12 cellular contexts compared by ENCODE assay signal in the genomic region with DNA sequence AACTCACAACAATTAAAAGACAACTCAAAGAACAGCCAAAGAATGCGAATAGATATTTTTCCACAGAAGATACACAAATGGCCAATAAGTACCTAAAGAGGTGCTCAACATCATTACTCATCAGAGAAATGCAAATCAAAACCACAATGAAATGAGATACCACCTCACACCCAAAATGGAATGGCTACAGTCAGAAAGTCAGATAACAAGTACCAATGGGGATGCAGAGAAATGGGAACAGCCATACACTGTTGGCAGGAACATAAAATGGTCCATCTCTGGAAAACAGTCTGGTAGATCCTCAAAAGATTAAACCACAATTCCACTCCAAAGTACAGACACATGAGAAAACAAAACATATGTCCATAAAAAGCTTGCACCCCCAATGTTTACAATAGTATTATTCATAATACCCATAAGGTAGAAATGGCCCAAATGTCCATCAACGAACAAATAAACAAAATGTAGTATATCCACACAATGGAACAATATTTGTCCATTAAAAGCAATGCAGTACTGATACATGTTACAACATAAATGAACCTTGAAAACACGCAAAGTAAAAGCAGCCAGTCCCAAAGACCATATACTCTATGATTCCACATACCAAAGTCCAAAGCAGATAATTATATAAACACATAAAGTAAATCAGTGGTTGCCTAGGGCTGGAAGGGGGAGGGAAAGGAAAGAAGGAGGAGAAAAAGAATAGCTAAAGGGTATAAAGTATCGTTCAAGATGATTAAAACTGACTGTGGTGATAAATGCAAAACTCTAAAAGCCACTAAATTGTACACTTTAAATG. TPM values are rescaled to one million over a fixed set of nuclear protein-coding genes. Genes with fewer than 3 reads are reported as not detected.
A peak's percentile ranks its signal among the peaks of the same experiment; 100 is the strongest.
DNase-seq lines count a peak whose midpoint lies in the region; ATAC-seq, FAIRE-seq and TF ChIP-seq lines count a peak whose summit lies in the region.
"Had no signal": no experiment of that assay in that cellular context is flagged by ENCODE, and none has a peak within 500 bp of the region (broad histone marks: within the 10 kb centered on the region; RNA-seq: fewer than 3 reads in every experiment).

No MANE protein-coding gene starts in this region.

- no peak overlapping the region for H3K4me3 ChIP-seq in HepG2 (replicated peaks in 1 of 3; ENCODE audit: insufficient read depth in 1 of 3, low read depth in 2 of 3, low read length in 3 of 3)

- DNase-seq in GM12891 (ENCODE audit: insufficient read length, low spot score) (no peak), GM19239 (ENCODE audit: insufficient read length, low spot score) (no peak), activated B cell treated with CpG ODN at 0.5 μM for 24 hours (no peak), HepG2 (ENCODE audit: low spot score) (peak; percentile 55), HTR-8/SVneo (ENCODE audit: insufficient read length, low spot score) (no peak), NCI-H2196 (lab: John Stamatoyannopoulos, UW; ENCODE audit: unreplicated experiment) (no peak)
- DNase-seq: COR-L47, left ventricle myocardium superior, MV-4-11 had no signal

- no peaks in the 10 kb centered on the region for H3K27me3 ChIP-seq in HepG2 (ENCODE audit: control insufficient read depth in 1 of 2, insufficient read depth in 2 of 2, low read length in 2 of 2)

- H3K9me3 ChIP-seq in HepG2 (ENCODE audit: low read length): no peaks in the 10 kb centered on the region

- intact Hi-C loops in activated B cell treated with CpG ODN at 0.5 μM for 24 hours (cut with micrococcal nuclease) (loop anchor here (1.0 kb wide), 1 partner anchor 8 kb away; no protein-coding TSS in a partner anchor), HepG2 (cut with micrococcal nuclease; ENCODE audit: unreplicated experiment) (no loop called here)

- in situ Hi-C loops in HepG2 (cut with HindIII; ENCODE audit: extremely low pct_ligation_motif_present, low pct_unique_long_range_greater_than_20kb): no loop called here

- BruUV-seq in HepG2 (replicated peaks; lab: Mats Ljungman, UMichigan): no TSS peak

- peaks cover 73% of the 10 kb centered on the region for H3K79me2 ChIP-seq in HepG2 (ENCODE audit: insufficient read depth, low read length)

- TF ChIP-seq EP300 in HepG2 (IDR thresholded peaks at IDR 0.05; ENCODE audit: low read depth in 2 of 2, low read length in 2 of 2) (no peak), HepG2 (CRISPR knock-in tag; IDR thresholded peaks at IDR 0.05; ENCODE audit: borderline replicate concordance) (no peak)

- CTCF ChIA-PET in activated B cell treated with CpG ODN at 0.5 μM for 24 hours (lab: Charles Lee) (interaction anchor here (1.0 kb wide), 2 partner anchors 10 to 18 kb away, joined by 3 to 4 read pairs; no protein-coding TSS in a partner anchor), HepG2 (lab: Yijun Ruan, JAX; ENCODE audit: low intra/inter-chr PET ratio, low total read pairs) (no interaction called here)

- peaks cover 79% of the 10 kb centered on the region for H3K4me1 Mint-ChIP-seq in activated B cell treated with CpG ODN at 0.5 μM for 24 hours

- H3K27me3 Mint-ChIP-seq in activated B cell treated with CpG ODN at 0.5 μM for 24 hours: no peaks in the 10 kb centered on the region

- WGBS in HepG2 (ENCODE audit: low lambda C conversion rate): 54% methylated on average over 4 of the region's 4 CpGs

- no peak for TF ChIP-seq POLR2A in GM12891 (IDR thresholded peaks at IDR 0.05; ENCODE audit: low read depth, low read length)
- TF ChIP-seq POLR2A in HepG2 (IDR thresholded peaks at IDR 0.05; ENCODE audit: insufficient read depth in 1 of 2, low read depth in 2 of 2, low read length in 2 of 2): no peak

- H3K36me3 ChIP-seq in HepG2 (replicated peaks in 1 of 2; ENCODE audit: control insufficient read depth in 1 of 2, insufficient read depth in 2 of 2, low read length in 2 of 2): no peaks in the 10 kb centered on the region

- peak overlapping the region; percentile 5; the same call in 1 of the 2 replicates for H3K4me2 ChIP-seq in HepG2 (ENCODE audit: low read depth, low read length)

- peak overlapping the region; percentile 36 for H3K27ac ChIP-seq in HepG2 (ENCODE audit: extremely low read length, insufficient read depth, low read length)
- H3K27ac ChIP-seq: HL-60 had no signal

- peaks cover 31% of the 10 kb centered on the region for H3K36me3 Mint-ChIP-seq in activated B cell treated with CpG ODN at 0.5 μM for 24 hours (ENCODE audit: low read depth)

- no peak for TF ChIP-seq RAD21 in HepG2 (CRISPR knock-in tag; IDR thresholded peaks at IDR 0.05)

- peaks cover 15% of the 10 kb centered on the region for H3K4me1 ChIP-seq in HepG2 (ENCODE audit: insufficient read depth, low read length)

- peak; percentile 88 for FAIRE-seq in GM12891 (lab: Jason Lieb, UNC)
- FAIRE-seq in GM19239 (lab: Jason Lieb, UNC): peak; percentile 53
- FAIRE-seq in HepG2 (lab: Jason Lieb, UNC): no peak
- FAIRE-seq in HTR-8/SVneo (lab: Jason Lieb, UNC): no peak

- no peak overlapping the region for H2AFZ ChIP-seq in HepG2 (ENCODE audit: low read length)

- H3K27ac Mint-ChIP-seq in activated B cell treated with CpG ODN at 0.5 μM for 24 hours: peak overlapping the region; percentile 79

- POLR2A ChIA-PET in activated B cell treated with CpG ODN at 0.5 μM for 24 hours (lab: Charles Lee): interaction anchor here (0.6 to 2.2 kb wide), 3 partner anchors 18 to 90 kb away, joined by 3 to 9 read pairs (median 5); no protein-coding TSS in a partner anchor
- POLR2A ChIA-PET in HepG2 (lab: Yijun Ruan, JAX): no interaction called here

- H4K20me1 ChIP-seq in HepG2 (ENCODE audit: insufficient read depth, low read length): no peaks in the 10 kb centered on the region

- no peak for TF ChIP-seq CTCF in activated B cell treated with CpG ODN at 0.5 μM for 24 hours (IDR thresholded peaks at IDR 0.05)
- TF ChIP-seq CTCF in HepG2 (CRISPR knock-in tag; IDR thresholded peaks at IDR 0.05): no peak

- H3K4me3 Mint-ChIP-seq in activated B cell treated with CpG ODN at 0.5 μM for 24 hours: peak overlapping the region; percentile 39

- no peak overlapping the region for H3K9ac ChIP-seq in HepG2 (ENCODE audit: insufficient read depth, low read depth, low read length)

- ATAC-seq in activated B cell treated with CpG ODN at 0.5 μM for 24 hours (ENCODE audit: low read depth) (peak; percentile 11), HepG2 (peak; percentile 59; the same call in 2 of the 3 replicates), GM18519 (IDR thresholded peaks at IDR 0.05; ENCODE audit: low FRiP score, unreplicated experiment) (no peak), HG02884 (IDR thresholded peaks at IDR 0.05; ENCODE audit: unreplicated experiment) (no peak)
- ATAC-seq: left ventricle myocardium superior had no signal

- peaks cover 14% of the 10 kb centered on the region for H3K9me3 Mint-ChIP-seq in activated B cell treated with CpG ODN at 0.5 μM for 24 hours

TF ChIP-seq in GM12891, 5 proteins besides CTCF, POLR2A, EP300 and RAD21:
- TF ChIP-seq TAF1 (IDR thresholded peaks at IDR 0.05; ENCODE audit: low read depth, low read length): no peak
- TF ChIP-seq POLR2AphosphoS5 (IDR thresholded peaks at IDR 0.05; ENCODE audit: low read depth, low read length): no peak
- no peak for TF ChIP-seq SPI1 (IDR thresholded peaks at IDR 0.05; ENCODE audit: low read depth, low read length)
- no peak; the same call in 1 of the 2 replicates for TF ChIP-seq POU2F2 (IDR thresholded peaks at IDR 0.05; ENCODE audit: low read depth, low read length)
- TF ChIP-seq PAX5 (IDR thresholded peaks at IDR 0.05; ENCODE audit: insufficient read depth, low read length, severe bottlenecking): no peak

RNA-seq across cellular contexts. Expression of gene USP12, which starts 19.6 kb away (rescaled TPM):
- polyA plus RNA-seq in GM12891 (2012; ENCODE audit: low read depth, missing spikeins): 18.8 TPM
- 52.0 and 58.8 TPM in 2 replicates for total RNA-seq in activated B cell treated with CpG ODN at 0.5 μM for 24 hours
- 19.5 and 30.3 TPM in 2 replicates for total RNA-seq in HepG2 (2016; rRNA removed; fragmentation: Illumina TruSeq; extraction: Trizol)
- 32.9 and 33.8 TPM in 2 replicates for total RNA-seq in HepG2 (2016; cell fraction: cytosol; rRNA removed; fragmentation: Illumina TruSeq; extraction: Trizol; ENCODE audit: low read depth)
- 19.4 and 26.7 TPM in 2 replicates for total RNA-seq in HepG2 (2016; cell fraction: insoluble cytoplasmic fraction; rRNA removed; fragmentation: Illumina TruSeq; extraction: Trizol)
- total RNA-seq in HepG2 (2016; cell fraction: membrane; rRNA removed; fragmentation: Illumina TruSeq; extraction: Trizol): 34.7 and 39.3 TPM in 2 replicates
- 16.5 and 17.7 TPM in 2 replicates for total RNA-seq in HepG2 (2016; cell fraction: nucleus; rRNA removed; fragmentation: Illumina TruSeq; extraction: Trizol)
- polyA plus RNA-seq in HepG2 (2011; rRNA removed): 9.4 and 9.8 TPM in 2 replicates
- 3.9 and 6.2 TPM in 2 replicates for polyA plus RNA-seq in HepG2 (2011; cell fraction: cytosol; rRNA removed)
- polyA plus RNA-seq in HepG2 (2011; cell fraction: nucleus; rRNA removed): 2.7 and 3.4 TPM in 2 replicates
- 16.6 and 18.8 TPM in 2 replicates for polyA plus RNA-seq in HepG2 (2012)
- polyA plus RNA-seq in HepG2 (2016; cell fraction: cytosol; fragmentation: Illumina TruSeq; extraction: Trizol; ENCODE audit: low read depth): 36.8 and 44.5 TPM in 2 replicates
- polyA plus RNA-seq in HepG2 (2016; cell fraction: insoluble cytoplasmic fraction; fragmentation: Illumina TruSeq; extraction: Trizol; ENCODE audit: low read depth): 28.8 and 29.4 TPM in 2 replicates
- 31.5 and 33.7 TPM in 2 replicates for polyA plus RNA-seq in HepG2 (2016; cell fraction: membrane; fragmentation: Illumina TruSeq; extraction: Trizol; ENCODE audit: low read depth)
- polyA plus RNA-seq in HepG2 (2016; cell fraction: nucleus; fragmentation: Illumina TruSeq; extraction: Trizol; ENCODE audit: insufficient read depth, low read depth): 15.9 and 16.9 TPM in 2 replicates
- polyA minus RNA-seq in HepG2 (2011; rRNA and poly(A)+ RNA removed; ENCODE audit: low replicate concordance): 4.2 and 6.1 TPM in 2 replicates
- 9.5 and 11.3 TPM in 2 replicates for polyA minus RNA-seq in HepG2 (2011; cell fraction: cytosol; rRNA and poly(A)+ RNA removed)
- polyA minus RNA-seq in HepG2 (2011; cell fraction: nucleus; rRNA and poly(A)+ RNA removed): 23.9 and 27.2 TPM in 2 replicates

Comparison
In these comparisons a context has a peak if more than half of its experiments do, and no peak if none do; other contexts are left out.
1. ATAC-seq: peak in activated B cell treated with CpG ODN at 0.5 μM for 24 hours (single experiment) and HepG2 (single experiment); none in GM18519 (single experiment) and HG02884 (single experiment).